8 cellular contexts compared by ENCODE assay signal in the genomic region with DNA sequence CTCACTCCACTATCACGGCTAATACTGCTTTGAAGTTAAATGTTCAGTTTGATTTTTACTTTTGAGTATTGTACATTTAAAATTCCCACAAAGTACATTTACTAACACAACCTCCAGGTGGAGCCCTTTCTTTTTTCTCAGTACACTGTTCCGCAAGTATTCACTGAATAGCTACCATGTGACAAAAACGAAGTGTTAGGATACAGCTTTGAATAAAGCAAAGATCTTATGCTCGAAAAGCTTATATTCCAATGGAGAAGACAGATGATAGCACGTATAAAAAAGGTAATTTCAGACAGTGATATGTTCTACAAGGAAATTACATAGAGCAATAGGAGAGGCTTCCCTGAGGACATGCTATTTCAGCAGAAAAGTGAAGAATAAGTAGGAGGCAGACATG.
A peak's percentile ranks its signal among the peaks of the same experiment; 100 is the strongest.
DNase-seq lines count a peak whose midpoint lies in the region; ATAC-seq and TF ChIP-seq lines count a peak whose summit lies in the region.

No MANE protein-coding gene starts in this region.

- no peaks in the 10 kb centered on the region for H3K79me2 ChIP-seq in hepatocyte

- whole genome bisulfite sequencing in hepatocyte (ENCODE audit: low lambda C conversion rate, missing lambda C conversion rate): 5% methylated on average over 5 of the region's 5 CpGs

- no peaks in the 10 kb centered on the region for H3K9me3 ChIP-seq in ascending aorta
- H3K9me3 ChIP-seq in hepatocyte (ENCODE audit: low read depth): no peaks in the 10 kb centered on the region

- H3K27ac ChIP-seq in ascending aorta: no peak overlapping the region
- H3K27ac ChIP-seq in hepatocyte: no peak overlapping the region

- peak in 1 of 2 donors; percentile 32 for DNase-seq in activated T-cell treated with anti-CD3 and anti-CD28 coated beads, Interleukin-2, amount 50 U/mL, for 72 hours
- DNase-seq in activated T-cell treated with anti-CD3 and anti-CD28 coated beads, Interleukin-2, amount 50 U/mL, for 1 hour: no peak
- DNase-seq in NCI-H2227 treated with DMSO at 0.1 percent for 48 hours (lab: John Stamatoyannopoulos, UW): peak; percentile 38
- DNase-seq in ascending aorta (ENCODE audit: low spot score in 2 of 2): no peak
- peak; percentile 70 for DNase-seq in hepatocyte (ENCODE audit: low spot score)
- no peak for DNase-seq in stimulated activated effector memory CD8-positive, alpha-beta T cell treated with anti-CD3 and anti-CD28 coated beads, Interleukin-12 subunit alpha, Interleukin-12 subunit beta, amount 100 ng/mL, for 72 hours (ENCODE audit: low spot score in 2 of 2)
- DNase-seq in activated T-helper 2 cell treated with anti-CD3 and anti-CD28 coated beads, Interferon-gamma antibody, Interleukin-2, Interleukin-4, amounts not matched to agents 10 μg/mL and 5 μg/mL and 100 μg/mL, durations not matched to agents 14 hours and 24 hours and 36 hours (ENCODE audit: low spot score): no peak

- intact Hi-C loops in ascending aorta (cut with DNase I): loop anchor here (1.0 to 10.0 kb wide), 3 partner anchors 238 to 544 kb away; partner anchors contain the start of gene HERC5
- intact Hi-C loops in activated T-helper 2 cell treated with anti-CD3 and anti-CD28 coated beads, Interferon-gamma antibody, Interleukin-2, Interleukin-4, amounts not matched to agents 10 μg/mL and 5 μg/mL and 100 μg/mL, durations not matched to agents 14 hours and 24 hours and 36 hours (cut with micrococcal nuclease): loop anchor here (1.0 to 5.0 kb wide), 3 partner anchors 148 to 803 kb away; no protein-coding TSS in a partner anchor

- no peaks in the 10 kb centered on the region for H3K4me1 ChIP-seq in ascending aorta
- no peaks in the 10 kb centered on the region for H3K4me1 ChIP-seq in hepatocyte (ENCODE audit: insufficient read depth)

- H3K36me3 Mint-ChIP-seq in activated T-cell treated with anti-CD3 and anti-CD28 coated beads, Interleukin-2, amount 50 U/mL, for 72 hours (ENCODE audit: insufficient read depth in 2 of 2): peaks cover 4 to 5% of the 10 kb centered on the region in 2 donors
- no peaks in the 10 kb centered on the region for H3K36me3 Mint-ChIP-seq in stimulated activated effector memory CD8-positive, alpha-beta T cell treated with anti-CD3 and anti-CD28 coated beads, Interleukin-12 subunit alpha, Interleukin-12 subunit beta, amount 100 ng/mL, for 72 hours
- H3K36me3 Mint-ChIP-seq in activated T-helper 2 cell treated with anti-CD3 and anti-CD28 coated beads, Interferon-gamma antibody, Interleukin-2, Interleukin-4, amounts not matched to agents 10 μg/mL and 5 μg/mL and 100 μg/mL, durations not matched to agents 14 hours and 24 hours and 36 hours (ENCODE audit: low read depth): no peaks in the 10 kb centered on the region

- H3K27me3 Mint-ChIP-seq in activated T-cell treated with anti-CD3 and anti-CD28 coated beads, Interleukin-2, amount 50 U/mL, for 72 hours (ENCODE audit: low read depth): peaks cover 5% of the 10 kb centered on the region
- H3K27me3 Mint-ChIP-seq in activated T-helper 2 cell treated with anti-CD3 and anti-CD28 coated beads, Interferon-gamma antibody, Interleukin-2, Interleukin-4, amounts not matched to agents 10 μg/mL and 5 μg/mL and 100 μg/mL, durations not matched to agents 14 hours and 24 hours and 36 hours (ENCODE audit: low read depth): peaks cover 11% of the 10 kb centered on the region

- no peaks in the 10 kb centered on the region for H4K20me1 ChIP-seq in hepatocyte (ENCODE audit: insufficient read depth, poor library complexity, severe bottlenecking)

- H3K9me2 ChIP-seq in hepatocyte (replicated peaks; ENCODE audit: insufficient read depth): no peaks in the 10 kb centered on the region

- H3K4me3 Mint-ChIP-seq in activated T-cell treated with anti-CD3 and anti-CD28 coated beads, Interleukin-2, amount 50 U/mL, for 72 hours: peak overlapping the region in 1 of 2 donors; percentile 38
- H3K4me3 Mint-ChIP-seq in stimulated activated effector memory CD8-positive, alpha-beta T cell treated with anti-CD3 and anti-CD28 coated beads, Interleukin-12 subunit alpha, Interleukin-12 subunit beta, amount 100 ng/mL, for 72 hours: no peak overlapping the region
- no peak overlapping the region for H3K4me3 Mint-ChIP-seq in activated T-helper 2 cell treated with anti-CD3 and anti-CD28 coated beads, Interferon-gamma antibody, Interleukin-2, Interleukin-4, amounts not matched to agents 10 μg/mL and 5 μg/mL and 100 μg/mL, durations not matched to agents 14 hours and 24 hours and 36 hours (ENCODE audit: low read depth)

- peaks cover 4% of the 10 kb centered on the region for H3K4me1 Mint-ChIP-seq in activated T-cell treated with anti-CD3 and anti-CD28 coated beads, Interleukin-2, amount 50 U/mL, for 72 hours (ENCODE audit: low read depth)
- peaks cover 5% of the 10 kb centered on the region for H3K4me1 Mint-ChIP-seq in stimulated activated effector memory CD8-positive, alpha-beta T cell treated with anti-CD3 and anti-CD28 coated beads, Interleukin-12 subunit alpha, Interleukin-12 subunit beta, amount 100 ng/mL, for 72 hours
- peaks cover 4% of the 10 kb centered on the region for H3K4me1 Mint-ChIP-seq in activated T-helper 2 cell treated with anti-CD3 and anti-CD28 coated beads, Interferon-gamma antibody, Interleukin-2, Interleukin-4, amounts not matched to agents 10 μg/mL and 5 μg/mL and 100 μg/mL, durations not matched to agents 14 hours and 24 hours and 36 hours (ENCODE audit: low read depth)

- no peaks in the 10 kb centered on the region for H3K27me3 ChIP-seq in ascending aorta
- H3K27me3 ChIP-seq in hepatocyte: no peaks in the 10 kb centered on the region

- H3K36me3 ChIP-seq in ascending aorta: no peaks in the 10 kb centered on the region
- H3K36me3 ChIP-seq in hepatocyte (replicated peaks; ENCODE audit: insufficient read depth, low read depth): no peaks in the 10 kb centered on the region

- H3K4me2 ChIP-seq in hepatocyte: no peak overlapping the region

- no peak overlapping the region for H3K4me3 ChIP-seq in ascending aorta
- no peak overlapping the region for H3K4me3 ChIP-seq in hepatocyte

- no peak overlapping the region for H3K27ac Mint-ChIP-seq in activated T-cell treated with anti-CD3 and anti-CD28 coated beads, Interleukin-2, amount 50 U/mL, for 72 hours
- H3K27ac Mint-ChIP-seq in stimulated activated effector memory CD8-positive, alpha-beta T cell treated with anti-CD3 and anti-CD28 coated beads, Interleukin-12 subunit alpha, Interleukin-12 subunit beta, amount 100 ng/mL, for 72 hours: no peak overlapping the region
- H3K27ac Mint-ChIP-seq in activated T-helper 2 cell treated with anti-CD3 and anti-CD28 coated beads, Interferon-gamma antibody, Interleukin-2, Interleukin-4, amounts not matched to agents 10 μg/mL and 5 μg/mL and 100 μg/mL, durations not matched to agents 14 hours and 24 hours and 36 hours: no peak overlapping the region

- peak; percentile 52 to 58 for ATAC-seq in activated T-cell treated with anti-CD3 and anti-CD28 coated beads, Interleukin-2, amount 50 U/mL, for 72 hours (replicated peaks in 1 of 2)
- peak; percentile 48 for ATAC-seq in HG02981 (IDR thresholded peaks at IDR 0.05; ENCODE audit: unreplicated experiment)
- peak; percentile 64 for ATAC-seq in stimulated activated effector memory CD8-positive, alpha-beta T cell treated with anti-CD3 and anti-CD28 coated beads, Interleukin-12 subunit alpha, Interleukin-12 subunit beta, amount 100 ng/mL, for 72 hours

- peaks cover 2 to 4% of the 10 kb centered on the region in 2 donors for H3K9me3 Mint-ChIP-seq in activated T-cell treated with anti-CD3 and anti-CD28 coated beads, Interleukin-2, amount 50 U/mL, for 72 hours
- peaks cover 2% of the 10 kb centered on the region for H3K9me3 Mint-ChIP-seq in stimulated activated effector memory CD8-positive, alpha-beta T cell treated with anti-CD3 and anti-CD28 coated beads, Interleukin-12 subunit alpha, Interleukin-12 subunit beta, amount 100 ng/mL, for 72 hours
- H3K9me3 Mint-ChIP-seq in activated T-helper 2 cell treated with anti-CD3 and anti-CD28 coated beads, Interferon-gamma antibody, Interleukin-2, Interleukin-4, amounts not matched to agents 10 μg/mL and 5 μg/mL and 100 μg/mL, durations not matched to agents 14 hours and 24 hours and 36 hours: peaks cover 14% of the 10 kb centered on the region

- H2AFZ ChIP-seq in hepatocyte: no peak overlapping the region

- peak; percentile 51 to 81 (median 70) for TF ChIP-seq CTCF in ascending aorta (IDR thresholded peaks at IDR 0.05)
- peak; percentile 80 for TF ChIP-seq CTCF in hepatocyte (IDR thresholded peaks at IDR 0.05; ENCODE audit: poor library complexity)

Comparison
In these comparisons a context has a peak if more than half of its experiments do, and no peak if none do; other contexts are left out.
1. DNase-seq: peak in NCI-H2227 treated with DMSO at 0.1 percent for 48 hours (single experiment) and hepatocyte (single experiment); none in activated T-cell treated with anti-CD3 and anti-CD28 coated beads, Interleukin-2, amount 50 U/mL, for 1 hour (single experiment), ascending aorta (0 of 2), stimulated activated effector memory CD8-positive, alpha-beta T cell treated with anti-CD3 and anti-CD28 coated beads, Interleukin-12 subunit alpha, Interleukin-12 subunit beta, amount 100 ng/mL, for 72 hours (0 of 2) and activated T-helper 2 cell treated with anti-CD3 and anti-CD28 coated beads, Interferon-gamma antibody, Interleukin-2, Interleukin-4, amounts not matched to agents 10 μg/mL and 5 μg/mL and 100 μg/mL, durations not matched to agents 14 hours and 24 hours and 36 hours (single experiment).
2. Peak in every context shown above with its lines, with median percentiles within 50 percentile points of each other: ATAC-seq.